In the genomic region with DNA sequence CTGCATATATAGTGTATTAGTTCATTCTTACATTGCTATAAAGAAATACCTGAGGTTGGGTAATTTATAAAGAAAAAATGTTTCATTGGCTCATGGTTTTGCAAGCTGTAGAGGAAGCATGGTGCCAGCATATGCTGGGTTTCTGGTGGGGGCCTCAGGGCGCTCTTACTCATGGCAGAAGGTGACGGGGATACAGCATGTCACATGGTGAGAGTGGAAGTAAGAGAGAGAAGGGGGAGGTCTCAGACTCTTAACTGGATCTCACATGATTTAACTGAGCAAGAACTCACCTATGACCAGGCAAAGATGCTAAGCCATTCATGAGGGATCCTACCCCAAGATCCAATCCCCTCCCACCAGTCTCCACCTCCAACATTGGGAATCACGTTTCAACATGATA, we compare ENCODE assay signal across 17 cellular contexts. TPM values are rescaled to one million over a fixed set of nuclear protein-coding genes. Genes with fewer than 3 reads are reported as not detected.
A peak's percentile ranks its signal among the peaks of the same experiment; 100 is the strongest.
DNase-seq lines count a peak whose midpoint lies in the region; ATAC-seq, FAIRE-seq and TF ChIP-seq lines count a peak whose summit lies in the region.
"Had no signal": no experiment of that assay in that cellular context is flagged by ENCODE, and none has a peak within 500 bp of the region (broad histone marks: within the 10 kb centered on the region; RNA-seq: fewer than 3 reads in every experiment).

No MANE protein-coding gene starts in this region.

- peak; percentile 20 for DNase-seq in AG10803 (ENCODE audit: low read depth)
- DNase-seq in HFFc6 = peak; percentile 36
- no peak for DNase-seq in RWPE2 (ENCODE audit: low spot score)
- DNase-seq in foreskin keratinocyte = peak; percentile 74 to 89
- no peak for DNase-seq in small intestine
- DNase-seq in DMS153 treated with DMSO at 0.1 percent for 48 hours (lab: John Stamatoyannopoulos, UW; ENCODE audit: unreplicated experiment) = no peak
- DNase-seq in activated CD4-positive, alpha-beta T cell treated with anti-CD3 and anti-CD28 coated beads, Interleukin-2, amount 10 ng/mL, durations not matched to agents 7 days and 5 days = no peak
- DNase-seq in middle frontal gyrus (ENCODE audit: extremely low spot score, low spot score) = no peak
- DNase-seq: BE2C; CD4-positive, alpha-beta memory T cell; DMS79 treated with DMSO at 0.1 percent for 48 hours; GF-D8; H7; IMR-90 had no signal

- peaks cover 8% of the 10 kb centered on the region for H3K27me3 Mint-ChIP-seq in HFFc6 (ENCODE audit: insufficient read depth)
- peaks cover 29% of the 10 kb centered on the region for H3K27me3 Mint-ChIP-seq in activated CD4-positive, alpha-beta T cell treated with anti-CD3 and anti-CD28 coated beads, Interleukin-2, amount 10 ng/mL, durations not matched to agents 7 days and 5 days

- no peaks in the 10 kb centered on the region for H3K27me3 ChIP-seq in RWPE2 (ENCODE audit: insufficient read depth, poor library complexity, severe bottlenecking)
- no peaks in the 10 kb centered on the region for H3K27me3 ChIP-seq in foreskin keratinocyte
- peaks cover 0 to 2% of the 10 kb centered on the region in 2 donors for H3K27me3 ChIP-seq in small intestine (ENCODE audit: control insufficient read depth in 2 of 2, insufficient read depth in 2 of 2, low read length in 2 of 2)

- peaks cover 16% of the 10 kb centered on the region for H3K4me1 Mint-ChIP-seq in HFFc6 (ENCODE audit: low read depth)
- no peaks in the 10 kb centered on the region for H3K4me1 Mint-ChIP-seq in activated CD4-positive, alpha-beta T cell treated with anti-CD3 and anti-CD28 coated beads, Interleukin-2, amount 10 ng/mL, durations not matched to agents 7 days and 5 days
- H3K4me1 Mint-ChIP-seq: CD4-positive, alpha-beta memory T cell had no signal

- H3K27ac ChIP-seq in RWPE2 (ENCODE audit: poor library complexity, severe bottlenecking) (peak overlapping the region; percentile 55), foreskin keratinocyte (peak overlapping the region; percentile 33), small intestine (ENCODE audit: low read depth in 1 of 2, low read length in 1 of 2) (no peak overlapping the region)
- H3K27ac ChIP-seq: C4-2B had no signal

- FAIRE-seq in small intestine (lab: Jason Lieb, UNC) = no peak
- FAIRE-seq: A204.1, GM18507 had no signal

- POLR2A ChIA-PET in activated CD4-positive, alpha-beta T cell treated with anti-CD3 and anti-CD28 coated beads, Interleukin-2, amount 10 ng/mL, durations not matched to agents 7 days and 5 days (lab: Charles Lee) = no interaction called here

- no peak for TF ChIP-seq CTCF in AG10803 (conservative IDR thresholded peaks at IDR 0.05; ENCODE audit: low read length)
- no peak for TF ChIP-seq CTCF in HFFc6 (IDR thresholded peaks at IDR 0.05)
- TF ChIP-seq CTCF in RWPE2 (IDR thresholded peaks at IDR 0.05; ENCODE audit: poor library complexity, severe bottlenecking) = no peak
- TF ChIP-seq CTCF in foreskin keratinocyte (conservative IDR thresholded peaks at IDR 0.05) = no peak

- no peaks in the 10 kb centered on the region for H3K9me3 ChIP-seq in RWPE2 (ENCODE audit: severe bottlenecking)
- no peaks in the 10 kb centered on the region for H3K9me3 ChIP-seq in small intestine (ENCODE audit: control insufficient read depth, low read depth)
- H3K9me3 ChIP-seq: BE2C had no signal

- ATAC-seq in RWPE2 (ENCODE audit: low read depth) (peak; percentile 73), foreskin keratinocyte (peak; percentile 90)

- no peaks in the 10 kb centered on the region for H3K36me3 Mint-ChIP-seq in HFFc6 (ENCODE audit: low read depth)
- no peaks in the 10 kb centered on the region for H3K36me3 Mint-ChIP-seq in activated CD4-positive, alpha-beta T cell treated with anti-CD3 and anti-CD28 coated beads, Interleukin-2, amount 10 ng/mL, durations not matched to agents 7 days and 5 days (ENCODE audit: low read depth)
- H3K36me3 Mint-ChIP-seq: CD4-positive, alpha-beta memory T cell had no signal

- H3K9me3 Mint-ChIP-seq in HFFc6 = no peaks in the 10 kb centered on the region
- H3K9me3 Mint-ChIP-seq in activated CD4-positive, alpha-beta T cell treated with anti-CD3 and anti-CD28 coated beads, Interleukin-2, amount 10 ng/mL, durations not matched to agents 7 days and 5 days = no peaks in the 10 kb centered on the region

- H3K4me3 ChIP-seq in AG10803 (ENCODE audit: low read length) (no peak overlapping the region), RWPE2 (ENCODE audit: severe bottlenecking) (no peak overlapping the region), small intestine (ENCODE audit: low read depth in 1 of 2, low read length in 2 of 2) (no peak overlapping the region)

- no peaks in the 10 kb centered on the region for H3K36me3 ChIP-seq in RWPE2 (ENCODE audit: low read depth)
- H3K36me3 ChIP-seq in small intestine (ENCODE audit: control insufficient read depth in 2 of 2, insufficient read depth in 2 of 2, low read length in 2 of 2) = no peaks in the 10 kb centered on the region
- H3K36me3 ChIP-seq: BE2C had no signal

- WGBS in small intestine, 3 donors = 61 to 69% (median 65%) methylated on average over 3 of the region's 3 CpGs

- CTCF ChIA-PET in activated CD4-positive, alpha-beta T cell treated with anti-CD3 and anti-CD28 coated beads, Interleukin-2, amount 10 ng/mL, durations not matched to agents 7 days and 5 days (lab: Charles Lee) = no interaction called here

- H3K4me1 ChIP-seq in RWPE2 (ENCODE audit: insufficient read depth, poor library complexity, severe bottlenecking) = peaks cover 14% of the 10 kb centered on the region
- H3K4me1 ChIP-seq in foreskin keratinocyte = peaks cover 4% of the 10 kb centered on the region
- no peaks in the 10 kb centered on the region for H3K4me1 ChIP-seq in small intestine (ENCODE audit: control insufficient read depth in 2 of 2, insufficient read depth in 1 of 2, low read depth in 1 of 2, low read length in 1 of 2)
- H3K4me1 ChIP-seq: BE2C had no signal

- no peak overlapping the region for H3K4me3 Mint-ChIP-seq in HFFc6
- no peak overlapping the region for H3K4me3 Mint-ChIP-seq in activated CD4-positive, alpha-beta T cell treated with anti-CD3 and anti-CD28 coated beads, Interleukin-2, amount 10 ng/mL, durations not matched to agents 7 days and 5 days
- H3K4me3 Mint-ChIP-seq: CD4-positive, alpha-beta memory T cell had no signal

- H3K27ac Mint-ChIP-seq in HFFc6 = no peak overlapping the region
- no peak overlapping the region for H3K27ac Mint-ChIP-seq in activated CD4-positive, alpha-beta T cell treated with anti-CD3 and anti-CD28 coated beads, Interleukin-2, amount 10 ng/mL, durations not matched to agents 7 days and 5 days
- H3K27ac Mint-ChIP-seq: CD4-positive, alpha-beta memory T cell had no signal

RNA-seq across cellular contexts. Expression of a gene that starts 15.9 kb away (rescaled TPM):
- total RNA-seq in HFFc6 (2021; fragmentation: NEBNext Ultra II Directional; extraction: Animal tissue kit (Norgen Biotek cat#: 25700)) = 10 to 100 TPM; 55.2 to 89.4 (median 70.5) TPM
- total RNA-seq in foreskin keratinocyte = 51.6 and 51.9 TPM in 2 replicates
- polyA plus RNA-seq in foreskin keratinocyte (24.9 and 28.6 TPM in 2 replicates), small intestine (10 to 100 TPM; 14.2 to 19.2 (median 19.2) TPM)
- 1 to 10 TPM; 7.6 to 8.0 TPM for total RNA-seq in activated CD4-positive, alpha-beta T cell treated with anti-CD3 and anti-CD28 coated beads, Interleukin-2, amount 10 ng/mL, durations not matched to agents 7 days and 5 days

Comparison
In these comparisons a context has a peak if more than half of its experiments do, and no peak if none do; other contexts are left out.
1. DNase-seq: peak in AG10803 (single experiment), HFFc6 (single experiment) and foreskin keratinocyte (2 of 2); none in RWPE2 (single experiment), small intestine (single experiment), DMS153 treated with DMSO at 0.1 percent for 48 hours (single experiment), activated CD4-positive, alpha-beta T cell treated with anti-CD3 and anti-CD28 coated beads, Interleukin-2, amount 10 ng/mL, durations not matched to agents 7 days and 5 days (single experiment) and middle frontal gyrus (single experiment).
2. H3K27ac ChIP-seq: peak in RWPE2 (single experiment) and foreskin keratinocyte (single experiment); none in small intestine (0 of 2).